Comparison of ENCODE assay signal across 8 cellular contexts in genomic region chr19:41321600-41322270, GRCh38. TPM values are rescaled to one million over a fixed set of nuclear protein-coding genes. Genes with fewer than 3 reads are reported as not detected.
DNase-seq lines count a peak whose midpoint lies in the region; ATAC-seq, FAIRE-seq and TF ChIP-seq lines count a peak whose summit lies in the region.

No MANE protein-coding gene starts in this region.

- H3K79me2 ChIP-seq in Karpas-422 (ENCODE audit: low read length) = peaks cover 12% of the 10 kb centered on the region
- peaks cover under 1% of the 10 kb centered on the region for H3K79me2 ChIP-seq in GM12878 (ENCODE audit: control insufficient read depth, insufficient read depth, low read length)

- TF ChIP-seq RAD21 in GM12878 (IDR thresholded peaks at IDR 0.05; ENCODE audit: insufficient read depth, low read depth, low read length) = peak; percentile 18; the same call in 1 of the 2 replicates

- TF ChIP-seq CTCF in GM12878 (IDR thresholded peaks at IDR 0.05 in 2 of 3, conservative IDR thresholded peaks at IDR 0.05 in 1 of 3; ENCODE audit: control insufficient read depth in 2 of 3, extremely low read depth in 1 of 3, insufficient read depth in 1 of 3, low read depth in 3 of 3, low read length in 3 of 3) = peak; percentile 32 to 50 (median 48)

- ATAC-seq in GM12878 (peak; percentile 43; the same call in 2 of the 3 replicates), HG02588 (IDR thresholded peaks at IDR 0.05; ENCODE audit: unreplicated experiment) (no peak)

- H3K4me2 ChIP-seq in Karpas-422 (ENCODE audit: low read depth, low read length, poor library complexity, severe bottlenecking) (no peak overlapping the region), GM12878 (ENCODE audit: control insufficient read depth, insufficient read depth) (no peak overlapping the region)

- BruUV-seq in GM12878 (replicated peaks; lab: Mats Ljungman, UMichigan) = no TSS peak

- intact Hi-C loops in GM12878 (cut with micrococcal nuclease; ENCODE audit: unreplicated experiment) = no loop called here

- H2AFZ ChIP-seq in Karpas-422 (ENCODE audit: low read length) (no peak overlapping the region), GM12878 (ENCODE audit: control insufficient read depth, low read depth, low read length) (no peak overlapping the region)

- H3K9me2 ChIP-seq in Karpas-422 (replicated peaks; ENCODE audit: insufficient read depth, low read length) = no peaks in the 10 kb centered on the region

- 80% methylated on average over 10 of the region's 10 CpGs for WGBS in GM12878 (ENCODE audit: insufficient coverage, insufficient replicate concordance, low lambda C conversion rate, missing lambda C conversion rate)

- CTCF ChIA-PET in GM12878 (lab: Yijun Ruan, JAX) = interaction anchor here (0.6 to 1.8 kb wide), 5 partner anchors 9 to 126 kb away, joined by 3 to 5 read pairs (median 3); no protein-coding TSS in a partner anchor

- in situ Hi-C loops in GM12878 (cut with MboI) = no loop called here

- TF ChIP-seq POLR2A in GM12878 (IDR thresholded peaks at IDR 0.05; ENCODE audit: low read depth, low read length) = no peak

- no peak for FAIRE-seq in GM12878 (lab: Jason Lieb, UNC)
- FAIRE-seq in urothelium cell line (lab: Jason Lieb, UNC) = peak; percentile 81

- H3K36me3 ChIP-seq in Karpas-422 (ENCODE audit: insufficient read depth, low read length) (no peaks in the 10 kb centered on the region; the same call in 1 of the 2 replicates), GM12878 (ENCODE audit: control insufficient read depth in 2 of 2, insufficient read depth in 2 of 2, low read length in 1 of 2) (peaks cover 16 to 35% of the 10 kb centered on the region in 2 experiments)

- no peak for TF ChIP-seq EP300 in GM12878 (IDR thresholded peaks at IDR 0.05; ENCODE audit: borderline replicate concordance in 1 of 2, control insufficient read depth in 1 of 2, low read depth in 2 of 2, low read length in 2 of 2)

- no peak overlapping the region for H3K9ac ChIP-seq in Karpas-422 (ENCODE audit: low read length)
- no peak overlapping the region for H3K9ac ChIP-seq in GM12878 (ENCODE audit: control insufficient read depth, insufficient read depth, low read length)

- H3K4me1 ChIP-seq in Karpas-422 (ENCODE audit: low read length) (peaks cover under 1% of the 10 kb centered on the region; the same call in 1 of the 2 replicates), GM12878 (ENCODE audit: control insufficient read depth, insufficient read depth, low read length) (peaks cover 12% of the 10 kb centered on the region)

- RAD21 ChIA-PET in GM12878 (lab: Charles Lee; ENCODE audit: unreplicated experiment) = no interaction called here

- H3K27ac ChIP-seq in Karpas-422 (ENCODE audit: low read length) = no peak overlapping the region
- no peak overlapping the region for H3K27ac ChIP-seq in GM12878 (ENCODE audit: control insufficient read depth, insufficient read depth)

- H3K27me3 ChIP-seq in Karpas-422 (ENCODE audit: low read length) (no peaks in the 10 kb centered on the region), GM12878 (replicated peaks in 1 of 2; ENCODE audit: control insufficient read depth in 2 of 2, insufficient read depth in 2 of 2, low read length in 1 of 2) (no peaks in the 10 kb centered on the region)

- H4K20me1 ChIP-seq in Karpas-422 (ENCODE audit: insufficient read depth, low read depth, low read length) = no peaks in the 10 kb centered on the region
- no peaks in the 10 kb centered on the region for H4K20me1 ChIP-seq in GM12878 (ENCODE audit: control insufficient read depth, insufficient read depth)

- DNase-seq in ELF-1 (ENCODE audit: low read depth, low spot score) (peak; percentile 92), Karpas-422 (peak; percentile 60), GM12878 (ENCODE audit: low read depth, low spot score) (no peak), left kidney (ENCODE audit: low read depth, low spot score) (peak; percentile 73), urothelium cell line (ENCODE audit: low spot score) (peak; percentile 76), NCI-H2081 treated with DMSO at 0.1 percent for 48 hours (lab: John Stamatoyannopoulos, UW) (no peak)
- no peak for DNase-seq in activated naive CD4-positive, alpha-beta T cell treated with anti-CD3 and anti-CD28 coated beads, Interleukin-2, amount 50 U/mL, for 16 hours

- H3K9me3 ChIP-seq in Karpas-422 (ENCODE audit: low read length) = no peaks in the 10 kb centered on the region
- no peaks in the 10 kb centered on the region for H3K9me3 ChIP-seq in GM12878 (replicated peaks; ENCODE audit: control insufficient read depth, insufficient read depth, low read length)

- H3K4me3 ChIP-seq in Karpas-422 (ENCODE audit: low read length) (no peak overlapping the region), GM12878 (no peak overlapping the region)

- SMC1A ChIA-PET in GM12878 (lab: Charles Lee; ENCODE audit: uncharacterized antibody, unreplicated experiment) = interaction anchor here (1.2 kb wide), 1 partner anchor 14 kb away, joined by 3 read pairs; no protein-coding TSS in a partner anchor

- POLR2A ChIA-PET in GM12878 (lab: Charles Lee) = no interaction called here

RNA-seq across cellular contexts. Expression of gene CCDC97, which starts 11.8 kb away (rescaled TPM):
- total RNA-seq in Karpas-422 (2014; rRNA removed; shearing (Covaris generic); ENCODE audit: low replicate concordance) = 15.5 and 17.3 TPM in 2 replicates
- total RNA-seq in GM12878 (2013; cell fraction: nucleolus; rRNA removed) = 17.5 and 19.3 TPM in 2 replicates
- 14.4 and 18.3 TPM in 2 replicates for total RNA-seq in GM12878 (2014; rRNA removed)
- 7.0 and 8.8 TPM in 2 replicates for total RNA-seq in GM12878 (2014; rRNA removed; fragmentation: Illumina TruSeq; extraction: Trizol)
- total RNA-seq in GM12878 (2021) = 32.9 and 34.1 TPM in 2 replicates
- polyA plus RNA-seq in GM12878 (2011; ENCODE audit: low read depth) = 8.9 TPM
- polyA plus RNA-seq in GM12878 (2011; rRNA removed) = 4.3 and 9.2 TPM in 2 replicates
- 11.4 and 12.1 TPM in 2 replicates for polyA plus RNA-seq in GM12878 (2011; cell fraction: cytosol; rRNA removed)
- 9.0 and 12.7 TPM in 2 replicates for polyA plus RNA-seq in GM12878 (2011; cell fraction: nucleus; rRNA removed)
- polyA plus RNA-seq in GM12878 (2012) = 17.3 and 22.2 TPM in 2 replicates
- 11.0 and 19.4 TPM in 2 replicates for polyA plus RNA-seq in GM12878 (2014; fragmentation: Illumina TruSeq; extraction: Trizol)
- 1 to 10 TPM; 1.8 to 2.4 TPM for polyA plus RNA-seq in GM12878 (2014; fragmentation: Nextera tagmentation; extraction: Ambion mirVana)
- polyA plus RNA-seq in GM12878 (2014; rRNA removed) = 24.4 and 28.1 TPM in 2 replicates
- polyA plus RNA-seq in GM12878 (2016; fragmentation: Nextera tagmentation; extraction: Ambion mirVana) = 10 to 100 TPM; 27.3 to 29.5 TPM
- 6.9 and 14.5 TPM in 2 replicates for polyA minus RNA-seq in GM12878 (2011; rRNA and poly(A)+ RNA removed)
- polyA minus RNA-seq in GM12878 (2011; cell fraction: cytosol; rRNA and poly(A)+ RNA removed) = 6.1 and 8.8 TPM in 2 replicates
- 5.0 and 12.9 TPM in 2 replicates for polyA minus RNA-seq in GM12878 (2011; cell fraction: nucleus; rRNA and poly(A)+ RNA removed)

RNA-seq across cellular contexts. Expression of gene TGFB1, which starts 32.0 kb away (rescaled TPM):
- 17.5 and 26.0 TPM in 2 replicates for total RNA-seq in Karpas-422 (2014; rRNA removed; shearing (Covaris generic); ENCODE audit: low replicate concordance)
- total RNA-seq in GM12878 (2013; cell fraction: nucleolus; rRNA removed) = 51.1 and 51.2 TPM in 2 replicates
- total RNA-seq in GM12878 (2014; rRNA removed) = 10.4 and 14.5 TPM in 2 replicates
- total RNA-seq in GM12878 (2014; rRNA removed; fragmentation: Illumina TruSeq; extraction: Trizol) = 14.2 and 14.4 TPM in 2 replicates
- total RNA-seq in GM12878 (2021) = 117 and 120 TPM in 2 replicates
- polyA plus RNA-seq in GM12878 (2011; ENCODE audit: low read depth) = 36.8 TPM
- 3.6 and 5.9 TPM in 2 replicates for polyA plus RNA-seq in GM12878 (2011; rRNA removed)
- polyA plus RNA-seq in GM12878 (2011; cell fraction: cytosol; rRNA removed) = 17.2 and 17.9 TPM in 2 replicates
- 29.4 and 38.3 TPM in 2 replicates for polyA plus RNA-seq in GM12878 (2011; cell fraction: nucleus; rRNA removed)
- polyA plus RNA-seq in GM12878 (2012) = 75.0 and 80.1 TPM in 2 replicates
- polyA plus RNA-seq in GM12878 (2014; fragmentation: Illumina TruSeq; extraction: Trizol) = 10.0 and 24.3 TPM in 2 replicates
- under 1 TPM; 0.23 to 0.37 TPM for polyA plus RNA-seq in GM12878 (2014; fragmentation: Nextera tagmentation; extraction: Ambion mirVana)
- polyA plus RNA-seq in GM12878 (2014; rRNA removed) = 33.3 and 48.2 TPM in 2 replicates
- polyA plus RNA-seq in GM12878 (2016; fragmentation: Nextera tagmentation; extraction: Ambion mirVana) = 1 to 10 TPM; 7.1 to 7.5 TPM
- 13.9 and 21.5 TPM in 2 replicates for polyA minus RNA-seq in GM12878 (2011; rRNA and poly(A)+ RNA removed)
- 36.7 and 56.1 TPM in 2 replicates for polyA minus RNA-seq in GM12878 (2011; cell fraction: cytosol; rRNA and poly(A)+ RNA removed)
- 11.5 and 21.3 TPM in 2 replicates for polyA minus RNA-seq in GM12878 (2011; cell fraction: nucleus; rRNA and poly(A)+ RNA removed)

RNA-seq across cellular contexts. Expression of gene B9D2, which starts 42.2 kb away (rescaled TPM):
- 4.1 and 7.6 TPM in 2 replicates for total RNA-seq in Karpas-422 (2014; rRNA removed; shearing (Covaris generic); ENCODE audit: low replicate concordance)
- 1.0 and 1.8 TPM in 2 replicates for total RNA-seq in GM12878 (2013; cell fraction: nucleolus; rRNA removed)
- total RNA-seq in GM12878 (2014; rRNA removed) (4.6 and 6.0 TPM in 2 replicates), GM12878 (2014; rRNA removed; fragmentation: Illumina TruSeq; extraction: Trizol) (2.3 and 3.3 TPM in 2 replicates), GM12878 (2021) (5.0 and 5.5 TPM in 2 replicates)
- polyA plus RNA-seq in GM12878 (2011; ENCODE audit: low read depth) = 4.6 TPM
- polyA plus RNA-seq in GM12878 (2011; rRNA removed) (3.7 and 8.3 TPM in 2 replicates), GM12878 (2014; fragmentation: Illumina TruSeq; extraction: Trizol) (0.25 and 2.4 TPM in 2 replicates), GM12878 (2014; fragmentation: Nextera tagmentation; extraction: Ambion mirVana) (1 to 10 TPM; 2.5 to 5.0 TPM), GM12878 (2014; rRNA removed) (5.5 and 6.3 TPM in 2 replicates), GM12878 (2016; fragmentation: Nextera tagmentation; extraction: Ambion mirVana) (10 to 100 TPM; 10.8 to 12.4 TPM)
- polyA plus RNA-seq in GM12878 (2011; cell fraction: cytosol; rRNA removed) = 10.3 and 13.3 TPM in 2 replicates
- polyA plus RNA-seq in GM12878 (2011; cell fraction: nucleus; rRNA removed) = 8.9 and 9.8 TPM in 2 replicates
- polyA plus RNA-seq in GM12878 (2012) = 5.4 and 8.6 TPM in 2 replicates
- polyA minus RNA-seq in GM12878 (2011; rRNA and poly(A)+ RNA removed) = 3.1 and 4.7 TPM in 2 replicates
- 1.9 and 3.6 TPM in 2 replicates for polyA minus RNA-seq in GM12878 (2011; cell fraction: cytosol; rRNA and poly(A)+ RNA removed)
- 1.9 and 2.4 TPM in 2 replicates for polyA minus RNA-seq in GM12878 (2011; cell fraction: nucleus; rRNA and poly(A)+ RNA removed)

RNA-seq across cellular contexts. Expression of gene TMEM91, which starts 54.6 kb away (rescaled TPM):
- total RNA-seq in Karpas-422 (2014; rRNA removed; shearing (Covaris generic); ENCODE audit: low replicate concordance) = 1.3 and 4.9 TPM in 2 replicates
- 9.0 and 12.0 TPM in 2 replicates for total RNA-seq in GM12878 (2013; cell fraction: nucleolus; rRNA removed)
- total RNA-seq in GM12878 (2014; rRNA removed) (3.2 and 4.4 TPM in 2 replicates), GM12878 (2014; rRNA removed; fragmentation: Illumina TruSeq; extraction: Trizol) (2.1 and 3.0 TPM in 2 replicates), GM12878 (2021) (1.8 and 3.1 TPM in 2 replicates)
- 3.1 TPM for polyA plus RNA-seq in GM12878 (2011; ENCODE audit: low read depth)
- polyA plus RNA-seq in GM12878 (2011; rRNA removed) (1.6 and 2.9 TPM in 2 replicates), GM12878 (2014; fragmentation: Illumina TruSeq; extraction: Trizol) (1.6 and 2.5 TPM in 2 replicates), GM12878 (2014; fragmentation: Nextera tagmentation; extraction: Ambion mirVana) (1 to 10 TPM; 1.6 to 2.1 TPM), GM12878 (2014; rRNA removed) (5.2 and 5.5 TPM in 2 replicates), GM12878 (2016; fragmentation: Nextera tagmentation; extraction: Ambion mirVana) (1 to 10 TPM; 1.5 to 1.9 TPM)
- polyA plus RNA-seq in GM12878 (2011; cell fraction: cytosol; rRNA removed) = 4.0 and 5.1 TPM in 2 replicates
- polyA plus RNA-seq in GM12878 (2011; cell fraction: nucleus; rRNA removed) = 14.4 and 16.6 TPM in 2 replicates
- polyA plus RNA-seq in GM12878 (2012) = 7.3 and 7.5 TPM in 2 replicates
- polyA minus RNA-seq in GM12878 (2011; rRNA and poly(A)+ RNA removed) = 5.2 and 5.3 TPM in 2 replicates
- polyA minus RNA-seq in GM12878 (2011; cell fraction: cytosol; rRNA and poly(A)+ RNA removed) = 2.3 and 3.4 TPM in 2 replicates
- 4.7 and 7.5 TPM in 2 replicates for polyA minus RNA-seq in GM12878 (2011; cell fraction: nucleus; rRNA and poly(A)+ RNA removed)

RNA-seq across cellular contexts. Expression of gene HNRNPUL1, which starts 57.6 kb away (rescaled TPM):
- total RNA-seq in Karpas-422 (2014; rRNA removed; shearing (Covaris generic); ENCODE audit: low replicate concordance) = 99.4 and 144 TPM in 2 replicates
- total RNA-seq in GM12878 (2013; cell fraction: nucleolus; rRNA removed) = 152 and 164 TPM in 2 replicates
- total RNA-seq in GM12878 (2014; rRNA removed) = 96.3 and 101 TPM in 2 replicates
- total RNA-seq in GM12878 (2014; rRNA removed; fragmentation: Illumina TruSeq; extraction: Trizol) = 88.8 and 100 TPM in 2 replicates
- 276 TPM in 2 replicates for total RNA-seq in GM12878 (2021)
- 52.2 TPM for polyA plus RNA-seq in GM12878 (2011; ENCODE audit: low read depth)
- polyA plus RNA-seq in GM12878 (2011; rRNA removed) = 37.7 and 61.7 TPM in 2 replicates
- 46.3 and 65.1 TPM in 2 replicates for polyA plus RNA-seq in GM12878 (2011; cell fraction: cytosol; rRNA removed)
- 49.1 and 66.4 TPM in 2 replicates for polyA plus RNA-seq in GM12878 (2011; cell fraction: nucleus; rRNA removed)
- 120 and 147 TPM in 2 replicates for polyA plus RNA-seq in GM12878 (2012)
- polyA plus RNA-seq in GM12878 (2014; fragmentation: Illumina TruSeq; extraction: Trizol) = 149 and 175 TPM in 2 replicates
- polyA plus RNA-seq in GM12878 (2014; fragmentation: Nextera tagmentation; extraction: Ambion mirVana) = 10 to 100 TPM; 11.1 to 26.3 TPM
- 132 and 168 TPM in 2 replicates for polyA plus RNA-seq in GM12878 (2014; rRNA removed)
- 100 to 1,000 TPM; 178 to 185 TPM for polyA plus RNA-seq in GM12878 (2016; fragmentation: Nextera tagmentation; extraction: Ambion mirVana)
- 58.4 and 63.7 TPM in 2 replicates for polyA minus RNA-seq in GM12878 (2011; rRNA and poly(A)+ RNA removed)
- 38.7 and 41.0 TPM in 2 replicates for polyA minus RNA-seq in GM12878 (2011; cell fraction: cytosol; rRNA and poly(A)+ RNA removed)
- polyA minus RNA-seq in GM12878 (2011; cell fraction: nucleus; rRNA and poly(A)+ RNA removed) = 36.3 and 72.3 TPM in 2 replicates

Comparison
In these comparisons a context has a peak if more than half of its experiments do, and no peak if none do; other contexts are left out.
1. DNase-seq: peak in ELF-1 (single experiment), Karpas-422 (single experiment), left kidney (single experiment) and urothelium cell line (single experiment); none in GM12878 (single experiment), activated naive CD4-positive, alpha-beta T cell treated with anti-CD3 and anti-CD28 coated beads, Interleukin-2, amount 50 U/mL, for 16 hours (single experiment) and NCI-H2081 treated with DMSO at 0.1 percent for 48 hours (single experiment).